ENCODE assay signal across 9 cellular contexts in the genomic region with DNA sequence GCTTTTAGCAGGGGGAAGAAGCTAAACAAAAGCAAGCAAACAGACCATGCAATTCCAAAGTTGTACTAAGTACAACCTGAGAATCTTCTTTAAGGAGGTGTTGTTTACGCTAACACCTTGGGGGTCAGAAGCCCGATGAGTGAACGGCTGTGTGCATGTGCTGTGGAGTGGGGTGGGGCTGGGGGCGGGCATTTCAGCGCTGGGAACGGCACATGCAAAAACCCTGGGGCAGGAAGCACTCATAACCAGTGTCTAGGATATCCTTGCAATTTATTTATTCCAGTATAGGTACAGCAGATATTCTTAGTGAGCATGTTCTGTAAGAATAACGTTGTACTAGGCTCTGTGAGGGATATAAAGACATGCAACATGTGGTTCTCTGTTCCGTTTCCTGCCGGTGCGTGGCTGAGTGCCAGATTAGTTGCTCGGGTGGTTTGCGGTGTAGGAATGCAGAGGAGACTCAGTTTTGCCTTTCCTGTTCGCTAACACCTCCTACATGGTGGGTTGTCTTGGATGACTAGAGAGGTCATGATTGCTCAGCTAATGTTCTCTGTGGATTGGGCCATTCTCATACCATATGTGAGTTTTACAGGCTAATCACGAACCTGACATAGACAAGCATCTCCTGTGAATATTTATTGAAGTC. TPM values are rescaled to one million over a fixed set of nuclear protein-coding genes. Genes with fewer than 3 reads are reported as not detected.
DNase-seq lines count a peak whose midpoint lies in the region; ATAC-seq, FAIRE-seq and TF ChIP-seq lines count a peak whose summit lies in the region.
"Had no signal": no experiment of that assay in that cellular context is flagged by ENCODE, and none has a peak within 500 bp of the region (broad histone marks: within the 10 kb centered on the region; RNA-seq: fewer than 3 reads in every experiment).

No MANE protein-coding gene starts in this region.

- no peak overlapping the region for H3K23ac ChIP-seq in H1 (ENCODE audit: insufficient read length)

- no peak overlapping the region for H3K18ac ChIP-seq in H1 (ENCODE audit: extremely low read depth, low read length)

- H2BK5ac ChIP-seq in H1 (ENCODE audit: low read depth, low read length): no peak overlapping the region

- peak overlapping the region; percentile 38; the same call in 1 of the 2 replicates for H2AFZ ChIP-seq in H1 (ENCODE audit: low read length)

- H3K79me1 ChIP-seq in H1 (ENCODE audit: low read depth, low read length): no peaks in the 10 kb centered on the region

- H3K4me3 Mint-ChIP-seq in CD4-positive, CD25-positive, alpha-beta regulatory T cell: peak overlapping the region; percentile 6 to 80 (median 67)
- H3K4me3 Mint-ChIP-seq in activated CD4-positive, alpha-beta memory T cell treated with anti-CD3 and anti-CD28 coated beads for 36 hours: peak overlapping the region; percentile 78

- no peak for TF ChIP-seq RAD21 in H1 (IDR thresholded peaks at IDR 0.05 in 1 of 2, conservative IDR thresholded peaks at IDR 0.05 in 1 of 2; ENCODE audit: low read depth in 2 of 2, low read length in 2 of 2)

- no peak overlapping the region for H4K5ac ChIP-seq in H1 (ENCODE audit: insufficient read length, low read depth, low read length)

- H3K14ac ChIP-seq in H1 (ENCODE audit: insufficient read length): no peak overlapping the region

- no peak overlapping the region for H3K4me2 ChIP-seq in H1 (ENCODE audit: insufficient read depth in 1 of 2, low read depth in 2 of 2, low read length in 2 of 2)

- H3K79me2 ChIP-seq in H1 (ENCODE audit: control insufficient read depth in 1 of 2, insufficient read depth in 2 of 2, low read length in 2 of 2): no peaks in the 10 kb centered on the region

- H3K9me3 ChIP-seq in CD4-positive, CD25-positive, alpha-beta regulatory T cell (ENCODE audit: control insufficient read depth in 2 of 2, low read length in 2 of 2): no peaks in the 10 kb centered on the region
- H3K9me3 ChIP-seq in H1 (ENCODE audit: insufficient read depth in 2 of 2, low read depth in 1 of 2, low read length in 1 of 2) (no peaks in the 10 kb centered on the region), ovary (no peaks in the 10 kb centered on the region)

- H3K56ac ChIP-seq in H1 (replicated peaks; ENCODE audit: insufficient read length, low read depth, low read length): no peak overlapping the region

- TF ChIP-seq POLR2A in H1 (IDR thresholded peaks at IDR 0.05; ENCODE audit: control extremely low read depth in 1 of 2, low read depth in 2 of 2, low read length in 2 of 2) (no peak), ovary (IDR thresholded peaks at IDR 0.05) (no peak)

- H3K9ac ChIP-seq in H1 (replicated peaks in 1 of 4; ENCODE audit: extremely low read depth in 1 of 4, low read depth in 3 of 4, low read length in 3 of 4): no peak overlapping the region

- H3K23me2 ChIP-seq in H1 (ENCODE audit: low read depth, low read length): no peaks in the 10 kb centered on the region; the same call in 1 of the 2 replicates

- peak overlapping the region; percentile 7 for H3K27ac ChIP-seq in CD4-positive, CD25-positive, alpha-beta regulatory T cell (ENCODE audit: insufficient read depth, low read length, poor library complexity, severe bottlenecking)
- no peak overlapping the region for H3K27ac ChIP-seq in H1 (ENCODE audit: low read depth, low read length)
- H3K27ac ChIP-seq in skin epidermis: peak overlapping the region in 10 of 21 experiments; percentile 4 to 87 (median 42)
- H3K27ac ChIP-seq in ovary: no peak overlapping the region

- no peak overlapping the region for H2AK5ac ChIP-seq in H1 (ENCODE audit: low read depth, low read length)

- H2BK15ac ChIP-seq in H1 (ENCODE audit: low read length): no peak overlapping the region

- no peaks in the 10 kb centered on the region for H4K20me1 ChIP-seq in H1 (replicated peaks in 1 of 2; ENCODE audit: control insufficient read depth in 1 of 2, insufficient read depth in 2 of 2, low read length in 2 of 2)

- H2BK120ac ChIP-seq in H1 (replicated peaks; ENCODE audit: low read depth, low read length): no peak overlapping the region

- peak overlapping the region; percentile 2 to 72 (median 23) for H3K27ac Mint-ChIP-seq in CD4-positive, CD25-positive, alpha-beta regulatory T cell
- H3K27ac Mint-ChIP-seq in activated CD4-positive, alpha-beta memory T cell treated with anti-CD3 and anti-CD28 coated beads for 36 hours: peak overlapping the region; percentile 91

- no peak for TF ChIP-seq EP300 in H1 (IDR thresholded peaks at IDR 0.05; ENCODE audit: borderline replicate concordance in 1 of 2, low read depth in 2 of 2, low read length in 2 of 2)
- TF ChIP-seq EP300 in ovary (IDR thresholded peaks at IDR 0.05): no peak

- intact Hi-C loops in activated CD4-positive, alpha-beta memory T cell treated with anti-CD3 and anti-CD28 coated beads for 36 hours (cut with micrococcal nuclease): loop anchor here (1.0 to 5.0 kb wide), 10 partner anchors 8 to 210 kb away; a partner anchor contains a TSS
- intact Hi-C loops in ovary (cut with DNase I): no loop called here

- WGBS in H1 (ENCODE audit: extremely low coverage in 1 of 2, insufficient coverage in 1 of 2, insufficient read length in 1 of 2, insufficient replicate concordance in 2 of 2, low coverage in 1 of 2, low lambda C conversion rate in 2 of 2, missing lambda C conversion rate in 1 of 2), 2 experiments: 91% methylated on average over 14 of the region's 14 CpGs; no CpG with 5 or more reads in 1 of the 2 experiments
- WGBS in ovary, 3 donors: 27 to 43% (median 33%) methylated on average over 14 of the region's 14 CpGs

- peak; percentile 89 to 91 for ATAC-seq in CD4-positive, CD25-positive, alpha-beta regulatory T cell (ENCODE audit: low read depth in 2 of 2)
- ATAC-seq in GM21528 (IDR thresholded peaks at IDR 0.05; ENCODE audit: low FRiP score, unreplicated experiment): peak; percentile 79

- peaks cover 36% of the 10 kb centered on the region for H3K4me1 ChIP-seq in CD4-positive, CD25-positive, alpha-beta regulatory T cell (ENCODE audit: control insufficient read depth, insufficient read depth, low read length, poor library complexity, severe bottlenecking)
- H3K4me1 ChIP-seq in H1 (replicated peaks in 1 of 4; ENCODE audit: control insufficient read depth in 3 of 4, insufficient read depth in 4 of 4, low read length in 3 of 4): no peaks in the 10 kb centered on the region
- no peaks in the 10 kb centered on the region for H3K4me1 ChIP-seq in ovary (ENCODE audit: insufficient read depth)

- H3K27me3 Mint-ChIP-seq in CD4-positive, CD25-positive, alpha-beta regulatory T cell: no peaks in the 10 kb centered on the region
- peaks cover 10% of the 10 kb centered on the region for H3K27me3 Mint-ChIP-seq in activated CD4-positive, alpha-beta memory T cell treated with anti-CD3 and anti-CD28 coated beads for 36 hours

- no peaks in the 10 kb centered on the region for H3K27me3 ChIP-seq in CD4-positive, CD25-positive, alpha-beta regulatory T cell (ENCODE audit: control insufficient read depth, insufficient read depth, low read length)
- H3K27me3 ChIP-seq in H1 (replicated peaks in 1 of 4; ENCODE audit: control insufficient read depth in 3 of 4, extremely low read depth in 1 of 4, insufficient read depth in 3 of 4, low read length in 3 of 4): no peaks in the 10 kb centered on the region
- no peaks in the 10 kb centered on the region for H3K27me3 ChIP-seq in ovary

- POLR2A ChIA-PET in activated CD4-positive, alpha-beta memory T cell treated with anti-CD3 and anti-CD28 coated beads for 36 hours (lab: Charles Lee): interaction anchor here (0.7 to 7.4 kb wide), 4 partner anchors 8 to 36 kb away, joined by 4 to 51 read pairs (median 6); no protein-coding TSS in a partner anchor
- POLR2A ChIA-PET in H1 (lab: Charles Lee; ENCODE audit: partially characterized antibody): no interaction called here

- no peak for FAIRE-seq in H1 (lab: Jason Lieb, UNC)

- no peak overlapping the region for H3K4ac ChIP-seq in H1 (replicated peaks; ENCODE audit: insufficient read length, low read depth, low read length)

- peaks cover 0 to 3% (median 0%) of the 10 kb centered on the region in 7 donors for H3K9me3 Mint-ChIP-seq in CD4-positive, CD25-positive, alpha-beta regulatory T cell
- no peaks in the 10 kb centered on the region for H3K9me3 Mint-ChIP-seq in activated CD4-positive, alpha-beta memory T cell treated with anti-CD3 and anti-CD28 coated beads for 36 hours

- H4K91ac ChIP-seq in H1 (replicated peaks; ENCODE audit: insufficient read length, low read length): no peak overlapping the region

- no peaks in the 10 kb centered on the region for H3K36me3 ChIP-seq in CD4-positive, CD25-positive, alpha-beta regulatory T cell (ENCODE audit: control insufficient read depth, insufficient read depth, low read length)
- no peaks in the 10 kb centered on the region for H3K36me3 ChIP-seq in H1 (ENCODE audit: control insufficient read depth in 2 of 4, insufficient read depth in 4 of 4, low read length in 3 of 4)
- H3K36me3 ChIP-seq in ovary: no peaks in the 10 kb centered on the region

- no peaks in the 10 kb centered on the region for H3K36me3 Mint-ChIP-seq in CD4-positive, CD25-positive, alpha-beta regulatory T cell
- peaks cover 46% of the 10 kb centered on the region for H3K36me3 Mint-ChIP-seq in activated CD4-positive, alpha-beta memory T cell treated with anti-CD3 and anti-CD28 coated beads for 36 hours

- no peak overlapping the region; the same call in 1 of the 2 replicates for H4K8ac ChIP-seq in H1 (ENCODE audit: extremely low read depth, insufficient read depth, low read length)

- TF ChIP-seq CTCF in H1 (IDR thresholded peaks at IDR 0.05; ENCODE audit: control extremely low read depth in 1 of 3, insufficient read depth in 1 of 3, low read depth in 1 of 3, low read length in 3 of 3) (no peak), ovary (IDR thresholded peaks at IDR 0.05) (no peak)

- H3K4me3 ChIP-seq in CD4-positive, CD25-positive, alpha-beta regulatory T cell (ENCODE audit: low read depth, low read length): peak overlapping the region; percentile 63
- H3K4me3 ChIP-seq in H1 (ENCODE audit: extremely low read depth in 1 of 4, insufficient read depth in 2 of 4, low read depth in 3 of 4, low read length in 4 of 4): no peak overlapping the region
- H3K4me3 ChIP-seq in skin epidermis: peak overlapping the region in 5 of 7 experiments; percentile 2 to 14 (median 10)
- no peak overlapping the region for H3K4me3 ChIP-seq in ovary

- CTCF ChIA-PET in activated CD4-positive, alpha-beta memory T cell treated with anti-CD3 and anti-CD28 coated beads for 36 hours (lab: Charles Lee): interaction anchor here (0.6 to 2.5 kb wide), 9 partner anchors 13 to 65 kb away, joined by 3 to 8 read pairs (median 3); no protein-coding TSS in a partner anchor
- CTCF ChIA-PET in H1 (lab: Charles Lee; ENCODE audit: partially characterized antibody): interaction anchor here (0.6 to 1.4 kb wide), 2 partner anchors 56 to 57 kb away, joined by 3 read pairs; no protein-coding TSS in a partner anchor

- H2BK20ac ChIP-seq in H1 (ENCODE audit: low read length): no peak overlapping the region

- no peak overlapping the region for H2BK12ac ChIP-seq in H1 (ENCODE audit: low read depth, low read length)

- H3K4me1 Mint-ChIP-seq in CD4-positive, CD25-positive, alpha-beta regulatory T cell: peaks cover 34 to 67% (median 46%) of the 10 kb centered on the region in 4 donors
- H3K4me1 Mint-ChIP-seq in activated CD4-positive, alpha-beta memory T cell treated with anti-CD3 and anti-CD28 coated beads for 36 hours (ENCODE audit: low read depth): peaks cover 81% of the 10 kb centered on the region

- peak; percentile 34 to 82 (median 76) for DNase-seq in CD4-positive, CD25-positive, alpha-beta regulatory T cell
- peak; percentile 82 for DNase-seq in M059J (ENCODE audit: low read depth)
- DNase-seq in activated CD4-positive, alpha-beta memory T cell treated with anti-CD3 and anti-CD28 coated beads for 36 hours: peak; percentile 97
- no peak for DNase-seq in H1 (ENCODE audit: low read depth in 1 of 2, low spot score in 2 of 2)
- DNase-seq in ovary: no peak
- no peak for DNase-seq in COLO829 (ENCODE audit: low spot score)

RNA-seq across cellular contexts. Expression of a gene that starts 3.7 kb away (rescaled TPM):
- 0.81 TPM for total RNA-seq in CD4-positive, CD25-positive, alpha-beta regulatory T cell
- polyA plus RNA-seq in CD4-positive, CD25-positive, alpha-beta regulatory T cell: under 1 TPM in 1 of 4 donors, not detected in 3; 0.45 TPM
- not detected in 2 replicates for total RNA-seq in M059J (2014; rRNA removed; shearing (Covaris generic))
- 1 to 10 TPM; 8.2 to 8.6 TPM for total RNA-seq in activated CD4-positive, alpha-beta memory T cell treated with anti-CD3 and anti-CD28 coated beads for 36 hours
- not detected in 2 replicates for total RNA-seq in H1 (2021; fragmentation: NEBNext Ultra II Directional; extraction: Animal tissue kit (Norgen Biotek cat#: 25700))
- not detected in 2 replicates for polyA plus RNA-seq in H1 (2011; rRNA removed)
- polyA plus RNA-seq in H1 (2011; cell fraction: cytosol; rRNA removed): not detected
- polyA plus RNA-seq in H1 (2011; cell fraction: nucleus; rRNA removed): not detected
- polyA plus RNA-seq in H1 (2012, experiment 1 of 2): not detected in 4 replicates
- not detected for polyA plus RNA-seq in H1 (2012, experiment 2 of 2)
- polyA plus RNA-seq in H1 (2013, experiment 1 of 2): not detected
- polyA plus RNA-seq in H1 (2013, experiment 2 of 2): not detected
- polyA minus RNA-seq in H1 (2011; rRNA and poly(A)+ RNA removed): not detected in 2 replicates
- not detected for polyA minus RNA-seq in H1 (2011; cell fraction: cytosol; rRNA and poly(A)+ RNA removed)
- polyA minus RNA-seq in H1 (2011; cell fraction: nucleus; rRNA and poly(A)+ RNA removed): not detected
- under 1 TPM in 3 of 7 donors, not detected in 4; 0.23 to 0.34 (median 0.31) TPM for total RNA-seq in ovary
- polyA plus RNA-seq in ovary: under 1 TPM; 0.07 to 0.83 TPM
- total RNA-seq: pulmonary artery endothelial cell had no signal

Comparison
In these comparisons a context has a peak if more than half of its experiments do, and no peak if none do; other contexts are left out.
1. DNase-seq: peak in CD4-positive, CD25-positive, alpha-beta regulatory T cell (3 of 3), M059J (single experiment) and activated CD4-positive, alpha-beta memory T cell treated with anti-CD3 and anti-CD28 coated beads for 36 hours (single experiment); none in H1 (0 of 2), ovary (0 of 5) and COLO829 (single experiment).
2. H3K4me3 ChIP-seq: peak in CD4-positive, CD25-positive, alpha-beta regulatory T cell (single experiment) and skin epidermis (5 of 7); none in H1 (0 of 4) and ovary (single experiment).